ENCODE assay signal across 9 cellular contexts in the genomic region with DNA sequence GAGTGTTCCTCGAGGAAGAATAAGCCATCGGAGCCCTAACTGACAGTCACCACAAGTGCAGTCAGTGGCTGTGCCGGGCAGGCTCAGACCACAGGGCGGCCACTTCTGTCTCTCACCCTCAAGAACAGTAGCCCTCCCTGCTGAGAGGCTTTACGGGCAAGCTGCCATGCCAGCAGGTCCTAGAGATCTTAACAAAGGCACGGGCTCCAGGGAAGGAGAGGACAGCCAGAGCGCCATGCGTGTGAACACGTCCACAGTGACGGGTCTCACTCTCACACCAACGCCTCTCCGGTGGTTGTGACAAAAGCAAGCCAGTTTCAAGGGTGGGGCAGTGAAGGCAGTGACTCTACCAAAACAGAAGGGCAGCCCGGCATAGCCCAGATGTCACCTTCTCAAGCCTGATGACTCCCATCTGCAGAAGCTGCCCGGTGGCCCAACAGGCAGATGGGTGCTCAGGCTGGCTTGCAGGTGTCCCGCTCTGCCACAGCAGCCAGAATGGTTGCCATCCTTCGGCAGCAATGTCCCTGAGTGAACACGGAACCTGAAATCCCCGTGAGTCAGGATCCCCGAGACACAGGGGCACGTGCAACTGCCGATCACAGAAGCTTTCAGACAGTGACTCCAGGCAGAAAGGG.
DNase-seq lines count a peak whose midpoint lies in the region; ATAC-seq, FAIRE-seq and TF ChIP-seq lines count a peak whose summit lies in the region.
"Had no signal": no experiment of that assay in that cellular context is flagged by ENCODE, and none has a peak within 500 bp of the region (broad histone marks: within the 10 kb centered on the region; RNA-seq: fewer than 3 reads in every experiment).

No MANE protein-coding gene starts in this region.

- 0 out of 2 replicates have a peak, but pooled peaks cover 2% of the 10 kb centered on the region for H3K23me2 ChIP-seq in H1 (ENCODE audit: low read depth, low read length)

- H3K18ac ChIP-seq in H1 (ENCODE audit: extremely low read depth, low read length): no peak overlapping the region

- CTCF ChIA-PET in H1 (lab: Charles Lee; ENCODE audit: partially characterized antibody): interaction anchor here (0.8 to 5.5 kb wide), 7 partner anchors 10 to 99 kb away, joined by 3 to 37 read pairs (median 3); no protein-coding TSS in a partner anchor

- no peak overlapping the region for H2BK15ac ChIP-seq in H1 (ENCODE audit: low read length)

- H3K9me3 Mint-ChIP-seq in neural progenitor cell: no peaks in the 10 kb centered on the region

- no peak overlapping the region for H3K4me2 ChIP-seq in H1 (ENCODE audit: insufficient read depth in 1 of 2, low read depth in 2 of 2, low read length in 2 of 2)
- H3K4me2 ChIP-seq in neural progenitor cell: peak overlapping the region; percentile 73

- H2BK20ac ChIP-seq in H1 (ENCODE audit: low read length): no peak overlapping the region

- no peak overlapping the region for H4K5ac ChIP-seq in H1 (ENCODE audit: insufficient read length, low read depth, low read length)

- no peak overlapping the region for H3K9ac ChIP-seq in H1 (replicated peaks in 1 of 4; ENCODE audit: extremely low read depth in 1 of 4, low read depth in 3 of 4, low read length in 3 of 4)
- H3K9ac ChIP-seq in neural progenitor cell: no peak overlapping the region

- H3K56ac ChIP-seq in H1 (replicated peaks; ENCODE audit: insufficient read length, low read depth, low read length): no peak overlapping the region

- H3K23ac ChIP-seq in H1 (ENCODE audit: insufficient read length): no peak overlapping the region

- H3K4ac ChIP-seq in H1 (replicated peaks; ENCODE audit: insufficient read length, low read depth, low read length): no peak overlapping the region

- H4K91ac ChIP-seq in H1 (replicated peaks; ENCODE audit: insufficient read length, low read length): no peak overlapping the region

- peak overlapping the region; percentile 5; the same call in 1 of the 2 replicates for H2BK5ac ChIP-seq in H1 (ENCODE audit: low read depth, low read length)

- no peak for TF ChIP-seq POLR2A in H1 (IDR thresholded peaks at IDR 0.05; ENCODE audit: control extremely low read depth in 1 of 2, low read depth in 2 of 2, low read length in 2 of 2)

- no peak overlapping the region for H3K4me3 Mint-ChIP-seq in neural progenitor cell

- H4K20me1 ChIP-seq in H1 (replicated peaks in 1 of 2; ENCODE audit: control insufficient read depth in 1 of 2, insufficient read depth in 2 of 2, low read length in 2 of 2): peaks cover 1 to 5% of the 10 kb centered on the region in 2 experiments
- H4K20me1 ChIP-seq in neural progenitor cell (ENCODE audit: low read depth): peaks cover 13% of the 10 kb centered on the region

- H3K14ac ChIP-seq in H1 (ENCODE audit: insufficient read length): no peak overlapping the region

- H3K9me3 ChIP-seq in H1 (ENCODE audit: insufficient read depth in 2 of 2, low read depth in 1 of 2, low read length in 1 of 2) (no peaks in the 10 kb centered on the region), neural progenitor cell (ENCODE audit: low read depth) (no peaks in the 10 kb centered on the region)

- H3K36me3 Mint-ChIP-seq in neural progenitor cell: peaks cover 4% of the 10 kb centered on the region

- H2BK120ac ChIP-seq in H1 (replicated peaks; ENCODE audit: low read depth, low read length): no peak overlapping the region

- H3K27me3 Mint-ChIP-seq in neural progenitor cell (ENCODE audit: insufficient read depth, low read depth): peaks cover 2% of the 10 kb centered on the region

- peaks cover 36% of the 10 kb centered on the region for H3F3A ChIP-seq in neural progenitor cell (ENCODE audit: low read depth)

- no peaks in the 10 kb centered on the region for H3K27me3 ChIP-seq in H1 (replicated peaks in 1 of 4; ENCODE audit: control insufficient read depth in 3 of 4, extremely low read depth in 1 of 4, insufficient read depth in 3 of 4, low read length in 3 of 4)
- no peaks in the 10 kb centered on the region for H3K27me3 ChIP-seq in neural progenitor cell

- peaks cover 41% of the 10 kb centered on the region for H3K4me1 Mint-ChIP-seq in neural progenitor cell

- H2AFZ ChIP-seq in H1 (ENCODE audit: low read length): no peak overlapping the region
- no peak overlapping the region for H2AFZ ChIP-seq in neural progenitor cell (replicated peaks)

- H3K79me2 ChIP-seq in H1 (ENCODE audit: control insufficient read depth in 1 of 2, insufficient read depth in 2 of 2, low read length in 2 of 2) (no peaks in the 10 kb centered on the region; a peak in 1 of 4 replicates), neural progenitor cell (ENCODE audit: low read depth) (peaks cover 47% of the 10 kb centered on the region)

- H3K79me1 ChIP-seq in H1 (ENCODE audit: low read depth, low read length): no peaks in the 10 kb centered on the region

- POLR2A ChIA-PET in H1 (lab: Charles Lee; ENCODE audit: partially characterized antibody): no interaction called here

- peak overlapping the region; percentile 50 for H3K27ac Mint-ChIP-seq in neural progenitor cell

- 97% methylated on average over 20 of the region's 21 CpGs; no CpG with 5 or more reads in 1 of the 2 experiments for WGBS in H1 (ENCODE audit: extremely low coverage in 1 of 2, insufficient coverage in 1 of 2, insufficient read length in 1 of 2, insufficient replicate concordance in 2 of 2, low coverage in 1 of 2, low lambda C conversion rate in 2 of 2, missing lambda C conversion rate in 1 of 2), 2 experiments

- no peak overlapping the region for H2AK5ac ChIP-seq in H1 (ENCODE audit: low read depth, low read length)

- no peak for TF ChIP-seq RAD21 in H1 (IDR thresholded peaks at IDR 0.05 in 1 of 2, conservative IDR thresholded peaks at IDR 0.05 in 1 of 2; ENCODE audit: low read depth in 2 of 2, low read length in 2 of 2)

- DNase-seq in COR-L47 (lab: John Stamatoyannopoulos, UW) (peak; percentile 63), NCI-H1092 (lab: John Stamatoyannopoulos, UW) (peak; percentile 68), H1 (ENCODE audit: low read depth in 1 of 2, low spot score in 2 of 2) (no peak), neural progenitor cell (ENCODE audit: low spot score) (no peak), NCI-H774 (lab: John Stamatoyannopoulos, UW) (no peak), DMS53 treated with DMSO at 0.1 percent for 48 hours (lab: John Stamatoyannopoulos, UW; ENCODE audit: unreplicated experiment) (no peak)
- no peak for DNase-seq in stimulated activated CD8-positive, alpha-beta memory T cell treated with anti-CD3 and anti-CD28 coated beads, Interleukin-4, amount 100 ng/mL, for 48 hours

- FAIRE-seq in H1 (lab: Jason Lieb, UNC): no peak

- no peak for TF ChIP-seq CTCF in H1 (IDR thresholded peaks at IDR 0.05; ENCODE audit: control extremely low read depth in 1 of 3, insufficient read depth in 1 of 3, low read depth in 1 of 3, low read length in 3 of 3)
- TF ChIP-seq CTCF in neural progenitor cell (IDR thresholded peaks at IDR 0.05): no peak

- H3K4me3 ChIP-seq in H1 (ENCODE audit: extremely low read depth in 1 of 4, insufficient read depth in 2 of 4, low read depth in 3 of 4, low read length in 4 of 4) (no peak overlapping the region), neural progenitor cell (no peak overlapping the region)

- H3K27ac ChIP-seq in H1 (ENCODE audit: low read depth, low read length) (no peak overlapping the region), neural progenitor cell (peak overlapping the region; percentile 97)

- ATAC-seq in HG02571 (IDR thresholded peaks at IDR 0.05; ENCODE audit: unreplicated experiment): no peak
- ATAC-seq: Panc1 had no signal

- no peak overlapping the region for H2BK12ac ChIP-seq in H1 (ENCODE audit: low read depth, low read length)

- peak overlapping the region; percentile 23; the same call in 1 of the 2 replicates for H4K8ac ChIP-seq in H1 (ENCODE audit: extremely low read depth, insufficient read depth, low read length)

- no peak for TF ChIP-seq EP300 in H1 (IDR thresholded peaks at IDR 0.05; ENCODE audit: borderline replicate concordance in 1 of 2, low read depth in 2 of 2, low read length in 2 of 2)

- H3K4me1 ChIP-seq in H1 (replicated peaks in 1 of 4; ENCODE audit: control insufficient read depth in 3 of 4, insufficient read depth in 4 of 4, low read length in 3 of 4) (peaks cover 0 to 4% (median 0%) of the 10 kb centered on the region in 4 experiments; a peak in 2 of 7 replicates), neural progenitor cell (peaks cover 63% of the 10 kb centered on the region)

- H3K36me3 ChIP-seq in H1 (ENCODE audit: control insufficient read depth in 2 of 4, insufficient read depth in 4 of 4, low read length in 3 of 4): no peaks in the 10 kb centered on the region
- no peaks in the 10 kb centered on the region for H3K36me3 ChIP-seq in neural progenitor cell

TF ChIP-seq in H1, 55 proteins besides CTCF, POLR2A, EP300 and RAD21 (continues in another document):
- TF ChIP-seq HDAC6 (IDR thresholded peaks at IDR 0.05; ENCODE audit: low read depth, low read length): no peak
- no peak for TF ChIP-seq NRF1 (IDR thresholded peaks at IDR 0.05; ENCODE audit: low read depth, low read length)
- TF ChIP-seq HDAC2 (IDR thresholded peaks at IDR 0.05; ENCODE audit: borderline replicate concordance in 1 of 2, low read depth in 2 of 2, low read length in 2 of 2): no peak
- no peak for TF ChIP-seq CREB1 (IDR thresholded peaks at IDR 0.05)
- no peak for TF ChIP-seq TAF7 (optimal IDR thresholded peaks at IDR 0.05; ENCODE audit: borderline replicate concordance, low read depth, low read length)
- no peak for TF ChIP-seq SP1 (IDR thresholded peaks at IDR 0.05; ENCODE audit: low read depth, low read length)
- no peak for TF ChIP-seq MAFK (IDR thresholded peaks at IDR 0.05; ENCODE audit: low read depth, low read length)
- TF ChIP-seq CHD1 (IDR thresholded peaks at IDR 0.05; ENCODE audit: low read depth, low read length): no peak
- TF ChIP-seq, protein P1, sequence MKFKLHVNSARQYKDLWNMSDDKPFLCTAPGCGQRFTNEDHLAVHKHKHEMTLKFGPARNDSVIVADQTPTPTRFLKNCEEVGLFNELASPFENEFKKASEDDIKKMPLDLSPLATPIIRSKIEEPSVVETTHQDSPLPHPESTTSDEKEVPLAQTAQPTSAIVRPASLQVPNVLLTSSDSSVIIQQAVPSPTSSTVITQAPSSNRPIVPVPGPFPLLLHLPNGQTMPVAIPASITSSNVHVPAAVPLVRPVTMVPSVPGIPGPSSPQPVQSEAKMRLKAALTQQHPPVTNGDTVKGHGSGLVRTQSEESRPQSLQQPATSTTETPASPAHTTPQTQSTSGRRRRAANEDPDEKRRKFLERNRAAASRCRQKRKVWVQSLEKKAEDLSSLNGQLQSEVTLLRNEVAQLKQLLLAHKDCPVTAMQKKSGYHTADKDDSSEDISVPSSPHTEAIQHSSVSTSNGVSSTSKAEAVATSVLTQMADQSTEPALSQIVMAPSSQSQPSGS (IDR thresholded peaks at IDR 0.05; ENCODE audit: low read length): no peak
- TF ChIP-seq CBX5 (IDR thresholded peaks at IDR 0.05; ENCODE audit: low read depth, low read length): no peak

Comparison
In these comparisons a context has a peak if more than half of its experiments do, and no peak if none do; other contexts are left out.
1. DNase-seq: peak in COR-L47 (single experiment) and NCI-H1092 (single experiment); none in H1 (0 of 2), neural progenitor cell (single experiment), NCI-H774 (single experiment), stimulated activated CD8-positive, alpha-beta memory T cell treated with anti-CD3 and anti-CD28 coated beads, Interleukin-4, amount 100 ng/mL, for 48 hours (single experiment) and DMS53 treated with DMSO at 0.1 percent for 48 hours (single experiment).